Comparison of ENCODE assay signal across 1 cellular context in genomic region chr12:94689646-94690036, GRCh38.
TF ChIP-seq lines count a peak whose summit lies in the region.

No MANE protein-coding gene starts in this region.

TF ChIP-seq in GM23338, 12 proteins besides CTCF, POLR2A, EP300 and RAD21 (continued from another document):
- TF ChIP-seq JUNB (IDR thresholded peaks at IDR 0.05; ENCODE audit: unreplicated experiment) (no peak), ZNF114 (CRISPR knock-in tag; IDR thresholded peaks at IDR 0.05) (no peak), REST (IDR thresholded peaks at IDR 0.05; ENCODE audit: unreplicated experiment) (no peak)
- TF ChIP-seq, protein P1, sequence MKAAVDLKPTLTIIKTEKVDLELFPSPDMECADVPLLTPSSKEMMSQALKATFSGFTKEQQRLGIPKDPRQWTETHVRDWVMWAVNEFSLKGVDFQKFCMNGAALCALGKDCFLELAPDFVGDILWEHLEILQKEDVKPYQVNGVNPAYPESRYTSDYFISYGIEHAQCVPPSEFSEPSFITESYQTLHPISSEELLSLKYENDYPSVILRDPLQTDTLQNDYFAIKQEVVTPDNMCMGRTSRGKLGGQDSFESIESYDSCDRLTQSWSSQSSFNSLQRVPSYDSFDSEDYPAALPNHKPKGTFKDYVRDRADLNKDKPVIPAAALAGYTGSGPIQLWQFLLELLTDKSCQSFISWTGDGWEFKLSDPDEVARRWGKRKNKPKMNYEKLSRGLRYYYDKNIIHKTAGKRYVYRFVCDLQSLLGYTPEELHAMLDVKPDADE (IDR thresholded peaks at IDR 0.05), result no peak
